Comparison of ENCODE assay signal across 8 cellular contexts in genomic region chr11:10930224-10930960, GRCh38.
DNase-seq lines count a peak whose midpoint lies in the region; ATAC-seq, FAIRE-seq and TF ChIP-seq lines count a peak whose summit lies in the region.

No MANE protein-coding gene starts in this region.

- FAIRE-seq in RCC 7860 (lab: Jason Lieb, UNC): no peak

- H3K27me3 Mint-ChIP-seq in chondrocyte (ENCODE audit: low read depth): no peaks in the 10 kb centered on the region

- peak; percentile 1 to 26 for ATAC-seq in lower lobe of right lung

- H3K4me1 ChIP-seq in Peyer's patch: peaks cover 0 to 17% (median 3%) of the 10 kb centered on the region in 4 donors
- peaks cover 45% of the 10 kb centered on the region for H3K4me1 ChIP-seq in lower lobe of right lung
- peaks cover 0 to 64% (median 26%) of the 10 kb centered on the region in 4 donors for H3K4me1 ChIP-seq in tibial artery

- no peaks in the 10 kb centered on the region for H3K9me3 Mint-ChIP-seq in chondrocyte (ENCODE audit: low read depth)

- H3K4me3 ChIP-seq in Peyer's patch (peak overlapping the region; percentile 39 to 66 (median 58)), lower lobe of right lung (peak overlapping the region; percentile 76), tibial artery (peak overlapping the region; percentile 83 to 93)

- H3K27me3 ChIP-seq in Peyer's patch (no peaks in the 10 kb centered on the region), lower lobe of right lung (ENCODE audit: low read depth) (no peaks in the 10 kb centered on the region), tibial artery (no peaks in the 10 kb centered on the region)

- H3K9me3 ChIP-seq in Peyer's patch (peaks cover 0 to 5% (median 0%) of the 10 kb centered on the region in 4 donors), lower lobe of right lung (no peaks in the 10 kb centered on the region), tibial artery (no peaks in the 10 kb centered on the region)

- intact Hi-C loops in lower lobe of right lung (cut with DNase I): loop anchor here (10.0 kb wide), 1 partner anchor 84 kb away; no protein-coding TSS in a partner anchor
- intact Hi-C loops in tibial artery (cut with DNase I; ENCODE audit: low total_unique reads): loop anchor here (2.0 to 5.0 kb wide), 3 partner anchors 73 to 857 kb away; partner anchors contain the start of genes EIF4G2 and ZBED5

- H3K27ac Mint-ChIP-seq in chondrocyte (ENCODE audit: unreplicated experiment): peak overlapping the region; percentile 90

- DNase-seq in activated gamma-delta T cell (lab: John Stamatoyannopoulos, UW) (peak; percentile 25), activated gamma-delta T cell treated with Interleukin-2 at 50 U/mL for 16 hours (no peak), Peyer's patch (peak in 1 of 3 donors; percentile 49), chondrocyte (ENCODE audit: low spot score) (no peak), lower lobe of right lung (no peak), tibial artery (no peak), RCC 7860 (ENCODE audit: low spot score) (no peak), SW 1271 (lab: John Stamatoyannopoulos, UW) (no peak)

- TF ChIP-seq CTCF in Peyer's patch (IDR thresholded peaks at IDR 0.05) (no peak), chondrocyte (IDR thresholded peaks at IDR 0.05) (peak; percentile 35), lower lobe of right lung (IDR thresholded peaks at IDR 0.05) (no peak), tibial artery (IDR thresholded peaks at IDR 0.05) (no peak)

- peak overlapping the region; percentile 89 for H3K4me3 Mint-ChIP-seq in chondrocyte (ENCODE audit: unreplicated experiment)

- no peaks in the 10 kb centered on the region for H3K36me3 ChIP-seq in Peyer's patch
- no peaks in the 10 kb centered on the region for H3K36me3 ChIP-seq in lower lobe of right lung
- H3K36me3 ChIP-seq in tibial artery: no peaks in the 10 kb centered on the region

- H3K4me1 Mint-ChIP-seq in chondrocyte (ENCODE audit: low read depth): peaks cover 58% of the 10 kb centered on the region

- TF ChIP-seq POLR2A in Peyer's patch (IDR thresholded peaks at IDR 0.05): no peak

- no peaks in the 10 kb centered on the region for H3K36me3 Mint-ChIP-seq in chondrocyte (ENCODE audit: low read depth)

- H3K27ac ChIP-seq in Peyer's patch: peak overlapping the region; percentile 65 to 83 (median 72)
- H3K27ac ChIP-seq in lower lobe of right lung: peak overlapping the region; percentile 94
- peak overlapping the region; percentile 99 to 100 for H3K27ac ChIP-seq in tibial artery
